8 cellular contexts compared by ENCODE assay signal in the genomic region with DNA sequence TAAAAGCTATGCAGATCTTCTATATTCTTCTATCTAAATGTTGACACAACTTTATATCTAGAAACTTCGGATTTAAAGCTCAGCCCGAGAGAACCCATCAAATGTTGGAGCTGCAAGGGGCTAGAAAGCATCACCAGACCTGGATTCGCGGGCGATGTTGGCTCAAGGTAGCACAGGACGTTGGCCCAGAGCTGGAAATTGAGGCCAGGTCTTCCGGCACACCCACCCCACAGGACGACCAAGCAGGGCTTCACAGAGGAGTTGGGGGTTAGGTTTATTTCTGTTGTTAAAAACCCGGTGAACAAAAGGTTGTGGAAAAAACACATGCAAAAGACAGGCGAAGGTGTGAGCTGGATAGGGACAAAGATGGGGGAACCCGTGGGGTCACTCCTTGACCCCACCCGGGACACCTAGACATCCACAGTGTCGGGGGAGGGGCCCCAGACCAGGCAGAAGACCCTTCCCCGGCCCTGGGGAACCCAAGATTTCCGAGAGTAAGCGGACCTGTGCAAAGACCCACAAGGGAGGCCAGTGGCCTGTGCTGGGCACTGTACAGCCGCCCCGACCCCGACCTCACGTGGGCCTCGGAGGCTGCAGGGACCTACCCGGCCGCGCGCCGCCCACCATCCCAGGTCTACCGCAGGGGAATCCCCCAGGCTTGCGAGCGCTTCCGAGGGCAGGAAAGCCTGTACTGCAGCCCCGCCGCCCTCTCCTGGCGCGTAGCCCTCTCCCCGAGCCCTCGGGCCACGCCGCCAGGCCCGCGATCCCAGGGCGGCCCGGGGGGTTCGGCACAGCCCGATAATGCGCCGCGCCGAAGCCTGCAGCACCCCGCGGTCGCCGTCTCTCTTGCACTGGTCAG. TPM values are rescaled to one million over a fixed set of nuclear protein-coding genes. Genes with fewer than 3 reads are reported as not detected.
A peak's percentile ranks its signal among the peaks of the same experiment; 100 is the strongest.
DNase-seq lines count a peak whose midpoint lies in the region; ATAC-seq and TF ChIP-seq lines count a peak whose summit lies in the region.

No MANE protein-coding gene starts in this region.

- peak overlapping the region; percentile 93 for H3K4me3 Mint-ChIP-seq in WTC11

- H3K4me1 Mint-ChIP-seq in WTC11 = peaks cover 12% of the 10 kb centered on the region

- peak overlapping the region; percentile 97 for H3K27ac ChIP-seq in cingulate gyrus (ENCODE audit: low read depth, low read length)

- CTCF ChIA-PET in WTC11 (lab: Charles Lee) = interaction anchor here (0.9 to 4.4 kb wide), 18 partner anchors 9 to 254 kb away, joined by 3 to 38 read pairs (median 6); a partner anchor contains a TSS

- no peak for TF ChIP-seq CTCF in WTC11 (IDR thresholded peaks at IDR 0.05)

- H3K27me3 Mint-ChIP-seq in WTC11 (ENCODE audit: low read depth) = peaks cover 10% of the 10 kb centered on the region

- peaks cover 3% of the 10 kb centered on the region; the same call in 1 of the 2 replicates for H3K9me3 Mint-ChIP-seq in WTC11

- peaks cover 6% of the 10 kb centered on the region; the same call in 1 of the 2 replicates for H3K36me3 Mint-ChIP-seq in WTC11

- POLR2A ChIA-PET in WTC11 (lab: Charles Lee) = interaction anchor here (0.6 to 4.0 kb wide), 9 partner anchors 15 to 1011 kb away, joined by 3 to 27 read pairs (median 5); a partner anchor contains a TSS

- peak; percentile 13 for ATAC-seq in HG03066 (IDR thresholded peaks at IDR 0.05; ENCODE audit: low read depth, unreplicated experiment)
- peak; percentile 6 for ATAC-seq in WTC11
- ATAC-seq in HG03521 (IDR thresholded peaks at IDR 0.05; ENCODE audit: unreplicated experiment) = no peak

- H3K27ac Mint-ChIP-seq in WTC11 = peak overlapping the region; percentile 74; the same call in 1 of the 2 replicates

- DNase-seq in NCI-H146 (lab: John Stamatoyannopoulos, UW) = peak; percentile 83
- DNase-seq in NCI-H146 treated with DMSO at 0.1 percent for 48 hours (lab: John Stamatoyannopoulos, UW; ENCODE audit: unreplicated experiment) = no peak
- DNase-seq in WTC11 (ENCODE audit: low spot score) = no peak
- peak; percentile 32 for DNase-seq in medulla oblongata (ENCODE audit: extremely low spot score)
- DNase-seq in stimulated activated CD8-positive, alpha-beta memory T cell treated with anti-CD3 and anti-CD28 coated beads, Interleukin-2, amount 100 ng/mL, for 1 hour (ENCODE audit: low read depth in 2 of 2) = peak; percentile 16 to 30

TF ChIP-seq in WTC11, 78 proteins besides CTCF, POLR2A, EP300 and RAD21 (continues in another document):
- TF ChIP-seq ZNF219 (CRISPR knock-in tag; IDR thresholded peaks at IDR 0.05; ENCODE audit: borderline replicate concordance) (peak; percentile 62; the same call in 1 of the 2 replicates), ESRRA (CRISPR knock-in tag; IDR thresholded peaks at IDR 0.05; ENCODE audit: borderline replicate concordance) (peak; percentile 36; the same call in 1 of the 2 replicates), CBFB (CRISPR knock-in tag; IDR thresholded peaks at IDR 0.05; ENCODE audit: low read depth) (no peak), CREM (CRISPR knock-in tag; IDR thresholded peaks at IDR 0.05) (no peak), GABPB1 (CRISPR knock-in tag; IDR thresholded peaks at IDR 0.05) (no peak), JUN (CRISPR knock-in tag; IDR thresholded peaks at IDR 0.05) (0 out of 2 replicates have a peak, but pooled peaks have one; percentile 24), ZNF671 (CRISPR knock-in tag; IDR thresholded peaks at IDR 0.05) (0 out of 2 replicates have a peak, but pooled peaks have one; percentile 22), IRF2 (CRISPR knock-in tag; IDR thresholded peaks at IDR 0.05; ENCODE audit: borderline replicate concordance, low read depth) (no peak), ZNF396 (CRISPR knock-in tag; IDR thresholded peaks at IDR 0.05; ENCODE audit: borderline replicate concordance) (no peak), ZNF232 (CRISPR knock-in tag; IDR thresholded peaks at IDR 0.05) (no peak)
- TF ChIP-seq, protein P1, sequence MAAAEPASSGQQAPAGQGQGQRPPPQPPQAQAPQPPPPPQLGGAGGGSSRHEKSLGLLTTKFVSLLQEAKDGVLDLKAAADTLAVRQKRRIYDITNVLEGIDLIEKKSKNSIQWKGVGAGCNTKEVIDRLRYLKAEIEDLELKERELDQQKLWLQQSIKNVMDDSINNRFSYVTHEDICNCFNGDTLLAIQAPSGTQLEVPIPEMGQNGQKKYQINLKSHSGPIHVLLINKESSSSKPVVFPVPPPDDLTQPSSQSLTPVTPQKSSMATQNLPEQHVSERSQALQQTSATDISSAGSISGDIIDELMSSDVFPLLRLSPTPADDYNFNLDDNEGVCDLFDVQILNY (CRISPR knock-in tag; IDR thresholded peaks at IDR 0.05) = peak; percentile 56; the same call in 1 of the 2 replicates
- TF ChIP-seq, protein P2, sequence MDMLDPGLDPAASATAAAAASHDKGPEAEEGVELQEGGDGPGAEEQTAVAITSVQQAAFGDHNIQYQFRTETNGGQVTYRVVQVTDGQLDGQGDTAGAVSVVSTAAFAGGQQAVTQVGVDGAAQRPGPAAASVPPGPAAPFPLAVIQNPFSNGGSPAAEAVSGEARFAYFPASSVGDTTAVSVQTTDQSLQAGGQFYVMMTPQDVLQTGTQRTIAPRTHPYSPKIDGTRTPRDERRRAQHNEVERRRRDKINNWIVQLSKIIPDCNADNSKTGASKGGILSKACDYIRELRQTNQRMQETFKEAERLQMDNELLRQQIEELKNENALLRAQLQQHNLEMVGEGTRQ (CRISPR knock-in tag; IDR thresholded peaks at IDR 0.05) = peak; percentile 44; the same call in 1 of the 2 replicates
- TF ChIP-seq, protein P3, sequence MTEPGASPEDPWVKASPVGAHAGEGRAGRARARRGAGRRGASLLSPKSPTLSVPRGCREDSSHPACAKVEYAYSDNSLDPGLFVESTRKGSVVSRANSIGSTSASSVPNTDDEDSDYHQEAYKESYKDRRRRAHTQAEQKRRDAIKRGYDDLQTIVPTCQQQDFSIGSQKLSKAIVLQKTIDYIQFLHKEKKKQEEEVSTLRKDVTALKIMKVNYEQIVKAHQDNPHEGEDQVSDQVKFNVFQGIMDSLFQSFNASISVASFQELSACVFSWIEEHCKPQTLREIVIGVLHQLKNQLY (CRISPR knock-in tag; IDR thresholded peaks at IDR 0.05) = no peak
- TF ChIP-seq, protein P4, sequence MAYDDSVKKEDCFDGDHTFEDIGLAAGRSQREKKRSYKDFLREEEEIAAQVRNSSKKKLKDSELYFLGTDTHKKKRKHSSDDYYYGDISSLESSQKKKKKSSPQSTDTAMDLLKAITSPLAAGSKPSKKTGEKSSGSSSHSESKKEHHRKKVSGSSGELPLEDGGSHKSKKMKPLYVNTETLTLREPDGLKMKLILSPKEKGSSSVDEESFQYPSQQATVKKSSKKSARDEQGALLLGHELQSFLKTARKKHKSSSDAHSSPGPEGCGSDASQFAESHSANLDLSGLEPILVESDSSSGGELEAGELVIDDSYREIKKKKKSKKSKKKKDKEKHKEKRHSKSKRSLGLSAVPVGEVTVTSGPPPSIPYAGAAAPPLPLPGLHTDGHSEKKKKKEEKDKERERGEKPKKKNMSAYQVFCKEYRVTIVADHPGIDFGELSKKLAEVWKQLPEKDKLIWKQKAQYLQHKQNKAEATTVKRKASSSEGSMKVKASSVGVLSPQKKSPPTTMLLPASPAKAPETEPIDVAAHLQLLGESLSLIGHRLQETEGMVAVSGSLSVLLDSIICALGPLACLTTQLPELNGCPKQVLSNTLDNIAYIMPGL (CRISPR knock-in tag; IDR thresholded peaks at IDR 0.05) = no peak; the same call in 1 of the 2 replicates
- TF ChIP-seq, protein P5, sequence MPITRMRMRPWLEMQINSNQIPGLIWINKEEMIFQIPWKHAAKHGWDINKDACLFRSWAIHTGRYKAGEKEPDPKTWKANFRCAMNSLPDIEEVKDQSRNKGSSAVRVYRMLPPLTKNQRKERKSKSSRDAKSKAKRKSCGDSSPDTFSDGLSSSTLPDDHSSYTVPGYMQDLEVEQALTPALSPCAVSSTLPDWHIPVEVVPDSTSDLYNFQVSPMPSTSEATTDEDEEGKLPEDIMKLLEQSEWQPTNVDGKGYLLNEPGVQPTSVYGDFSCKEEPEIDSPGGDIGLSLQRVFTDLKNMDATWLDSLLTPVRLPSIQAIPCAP (CRISPR knock-in tag; IDR thresholded peaks at IDR 0.05) = peak; percentile 57; the same call in 1 of the 2 replicates
- TF ChIP-seq, protein P6, sequence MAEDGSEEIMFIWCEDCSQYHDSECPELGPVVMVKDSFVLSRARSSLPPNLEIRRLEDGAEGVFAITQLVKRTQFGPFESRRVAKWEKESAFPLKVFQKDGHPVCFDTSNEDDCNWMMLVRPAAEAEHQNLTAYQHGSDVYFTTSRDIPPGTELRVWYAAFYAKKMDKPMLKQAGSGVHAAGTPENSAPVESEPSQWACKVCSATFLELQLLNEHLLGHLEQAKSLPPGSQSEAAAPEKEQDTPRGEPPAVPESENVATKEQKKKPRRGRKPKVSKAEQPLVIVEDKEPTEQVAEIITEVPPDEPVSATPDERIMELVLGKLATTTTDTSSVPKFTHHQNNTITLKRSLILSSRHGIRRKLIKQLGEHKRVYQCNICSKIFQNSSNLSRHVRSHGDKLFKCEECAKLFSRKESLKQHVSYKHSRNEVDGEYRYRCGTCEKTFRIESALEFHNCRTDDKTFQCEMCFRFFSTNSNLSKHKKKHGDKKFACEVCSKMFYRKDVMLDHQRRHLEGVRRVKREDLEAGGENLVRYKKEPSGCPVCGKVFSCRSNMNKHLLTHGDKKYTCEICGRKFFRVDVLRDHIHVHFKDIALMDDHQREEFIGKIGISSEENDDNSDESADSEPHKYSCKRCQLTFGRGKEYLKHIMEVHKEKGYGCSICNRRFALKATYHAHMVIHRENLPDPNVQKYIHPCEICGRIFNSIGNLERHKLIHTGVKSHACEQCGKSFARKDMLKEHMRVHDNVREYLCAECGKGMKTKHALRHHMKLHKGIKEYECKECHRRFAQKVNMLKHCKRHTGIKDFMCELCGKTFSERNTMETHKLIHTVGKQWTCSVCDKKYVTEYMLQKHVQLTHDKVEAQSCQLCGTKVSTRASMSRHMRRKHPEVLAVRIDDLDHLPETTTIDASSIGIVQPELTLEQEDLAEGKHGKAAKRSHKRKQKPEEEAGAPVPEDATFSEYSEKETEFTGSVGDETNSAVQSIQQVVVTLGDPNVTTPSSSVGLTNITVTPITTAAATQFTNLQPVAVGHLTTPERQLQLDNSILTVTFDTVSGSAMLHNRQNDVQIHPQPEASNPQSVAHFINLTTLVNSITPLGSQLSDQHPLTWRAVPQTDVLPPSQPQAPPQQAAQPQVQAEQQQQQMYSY (CRISPR knock-in tag; IDR thresholded peaks at IDR 0.05) = peak; percentile 51; the same call in 1 of the 2 replicates

RNA-seq across cellular contexts. Expression of a gene that starts 1.8 kb away (rescaled TPM):
- 43.0 to 57.1 TPM (median 55.6 TPM) in 3 replicates for total RNA-seq in WTC11 (2021)

RNA-seq across cellular contexts. Expression of a gene that starts 16.9 kb away (rescaled TPM):
- 46.4 to 57.1 TPM (median 48.9 TPM) in 3 replicates for total RNA-seq in WTC11 (2021)

RNA-seq across cellular contexts. Expression of a gene that starts 21.8 kb away (rescaled TPM):
- 210 to 239 TPM (median 226 TPM) in 3 replicates for total RNA-seq in WTC11 (2021)

RNA-seq across cellular contexts. Expression of a gene that starts 28.8 kb away (rescaled TPM):
- total RNA-seq in WTC11 (2021) = 3.0 to 4.0 TPM (median 3.5 TPM) in 3 replicates

RNA-seq across cellular contexts. Expression of a gene that starts 36.9 kb away (rescaled TPM):
- total RNA-seq in WTC11 (2021) = 15.5 to 17.4 TPM (median 17.4 TPM) in 3 replicates

Comparison
In these comparisons a context has a peak if more than half of its experiments do, and no peak if none do; other contexts are left out.
1. DNase-seq: peak in NCI-H146 (single experiment), medulla oblongata (single experiment) and stimulated activated CD8-positive, alpha-beta memory T cell treated with anti-CD3 and anti-CD28 coated beads, Interleukin-2, amount 100 ng/mL, for 1 hour (2 of 2); none in NCI-H146 treated with DMSO at 0.1 percent for 48 hours (single experiment) and WTC11 (single experiment).